In genomic region chr12:89733579-89734201, GRCh38 we compare ENCODE assay signal across 9 cellular contexts. TPM values are rescaled to one million over a fixed set of nuclear protein-coding genes. Genes with fewer than 3 reads are reported as not detected.
DNase-seq lines count a peak whose midpoint lies in the region; ATAC-seq, FAIRE-seq and TF ChIP-seq lines count a peak whose summit lies in the region.
"Had no signal": no experiment of that assay in that cellular context is flagged by ENCODE, and none has a peak within 500 bp of the region (broad histone marks: within the 10 kb centered on the region; RNA-seq: fewer than 3 reads in every experiment).

No MANE protein-coding gene starts in this region.

- H3K27ac ChIP-seq in A673 (ENCODE audit: low read depth, low read length, poor library complexity, severe bottlenecking) (no peak overlapping the region), SK-N-MC (peak overlapping the region; percentile 47; the same call in 1 of the 2 replicates)

- POLR2A ChIA-PET in A673 (lab: Charles Lee; ENCODE audit: low non-redundant PET), result no interaction called here

- BruUV-seq in A673 (replicated peaks; lab: Mats Ljungman, UMichigan), result no TSS peak

- TF ChIP-seq POLR2A in H54 (IDR thresholded peaks at IDR 0.05; ENCODE audit: low read depth, low read length), result no peak

- CTCF ChIA-PET in A673 (lab: Charles Lee), result no interaction called here

- H3K9me3 ChIP-seq in A673 (ENCODE audit: low read depth, low read length, poor library complexity, severe bottlenecking) (peaks cover 4% of the 10 kb centered on the region), SK-N-MC (ENCODE audit: low read depth, low read length) (no peaks in the 10 kb centered on the region)

- H3K9ac ChIP-seq in SK-N-MC (ENCODE audit: insufficient read length), result no peak overlapping the region

- intact Hi-C loops in A673 (cut with micrococcal nuclease; ENCODE audit: unreplicated experiment), result loop anchor here (10.0 kb wide), 1 partner anchor 1611 kb away; no protein-coding TSS in a partner anchor

- no peaks in the 10 kb centered on the region for H3K4me1 ChIP-seq in A673 (ENCODE audit: insufficient read depth, low read length, poor library complexity, severe bottlenecking)

- TF ChIP-seq CTCF in A673 (conservative IDR thresholded peaks at IDR 0.05; ENCODE audit: low read depth, low read length), result no peak
- no peak for TF ChIP-seq CTCF in fibroblast of pulmonary artery (IDR thresholded peaks at IDR 0.05; ENCODE audit: low read length, missing control alignments)

- ATAC-seq in HG02970 (IDR thresholded peaks at IDR 0.05; ENCODE audit: low FRiP score, unreplicated experiment), result no peak

- peak; percentile 97 for FAIRE-seq in H54 (lab: Jason Lieb, UNC)

- no peaks in the 10 kb centered on the region for H3K27me3 ChIP-seq in A673 (replicated peaks; ENCODE audit: insufficient read depth, low read depth, low read length, poor library complexity)

- DNase-seq in A673 (ENCODE audit: low spot score) (peak; percentile 29), H54 (ENCODE audit: insufficient read length, low spot score) (peak; percentile 12), SK-N-MC (ENCODE audit: low read depth, low spot score) (peak; percentile 40), fibroblast of pulmonary artery (ENCODE audit: low read depth) (peak; percentile 88), dermis blood vessel endothelial cell (no peak), COLO829 (ENCODE audit: low spot score) (no peak), germinal center (ENCODE audit: low spot score) (no peak)
- DNase-seq: NK-92 treated with Interleukin-12 subunit alpha and Interleukin-12 subunit beta, amount 100 ng/mL, for 24 hours had no signal

- H3K4me3 ChIP-seq in A673 (ENCODE audit: low read depth, low read length, poor library complexity, severe bottlenecking) (no peak overlapping the region), SK-N-MC (no peak overlapping the region), fibroblast of pulmonary artery (replicated peaks; ENCODE audit: low read depth, low read length) (no peak overlapping the region)

- no peaks in the 10 kb centered on the region for H3K36me3 ChIP-seq in A673 (ENCODE audit: insufficient read depth, low read length, poor library complexity, severe bottlenecking)
- no peaks in the 10 kb centered on the region for H3K36me3 ChIP-seq in SK-N-MC (ENCODE audit: insufficient read depth, low read length)

RNA-seq across cellular contexts. Expression of gene ATP2B1, which starts 25.1 kb away (rescaled TPM):
- total RNA-seq in A673 (2021) (37.0 and 44.2 TPM in 2 replicates), dermis blood vessel endothelial cell (35.8 and 51.6 TPM in 2 replicates)

Comparison
In these comparisons a context has a peak if more than half of its experiments do, and no peak if none do; other contexts are left out.
1. DNase-seq: peak in A673 (single experiment), H54 (single experiment), SK-N-MC (single experiment) and fibroblast of pulmonary artery (single experiment); none in dermis blood vessel endothelial cell (single experiment), COLO829 (single experiment) and germinal center (single experiment).